In the genomic region with DNA sequence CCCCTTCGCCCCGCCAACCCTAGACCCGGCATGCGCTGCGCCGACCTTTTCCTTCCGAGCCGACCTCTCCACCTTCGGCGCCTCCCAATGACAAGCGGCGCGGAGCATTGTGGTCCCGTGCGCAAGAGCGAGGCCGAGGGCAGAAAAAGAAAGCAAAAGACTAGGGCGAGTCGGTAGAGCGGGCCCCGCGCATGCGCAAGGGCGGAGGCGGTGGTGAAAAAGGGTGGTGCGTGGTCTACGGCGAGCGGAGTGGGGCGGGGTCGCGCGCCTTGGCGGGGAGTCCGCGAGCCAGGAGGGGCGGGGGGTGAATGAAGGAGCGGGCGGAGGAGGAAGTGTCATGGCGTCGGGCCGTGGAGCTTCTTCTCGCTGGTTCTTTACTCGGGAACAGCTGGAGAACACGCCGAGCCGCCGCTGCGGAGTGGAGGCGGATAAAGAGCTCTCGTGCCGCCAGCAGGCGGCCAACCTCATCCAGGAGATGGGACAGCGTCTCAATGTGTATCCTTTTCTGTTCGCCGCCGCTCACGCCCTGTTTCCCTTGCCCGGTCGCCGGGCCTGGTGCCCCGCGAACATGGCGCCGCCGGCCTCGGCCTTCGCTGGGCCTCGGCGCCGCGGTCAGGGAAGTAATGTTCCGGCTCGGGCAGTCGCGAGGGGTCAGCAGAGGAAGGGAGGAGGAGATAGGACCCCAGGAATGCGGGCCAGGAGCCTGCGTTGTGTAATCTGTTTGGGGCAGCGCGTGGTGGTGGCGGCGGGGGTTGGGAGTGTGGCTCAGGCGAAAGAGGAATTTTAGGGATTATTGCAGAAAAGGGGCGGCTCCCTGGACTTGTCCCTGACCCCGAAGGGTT, we compare ENCODE assay signal across 1 cellular context.
TF ChIP-seq lines count a peak whose summit lies in the region.

A gene (plus strand): TSS at position 305 of the 842 bp plus-strand sequence. CDS start 33 bp downstream, at position 338.

TF ChIP-seq in K562, 482 proteins besides CTCF, POLR2A, EP300 and RAD21 (continued from another document and continues in another):
- TF ChIP-seq, protein P1, sequence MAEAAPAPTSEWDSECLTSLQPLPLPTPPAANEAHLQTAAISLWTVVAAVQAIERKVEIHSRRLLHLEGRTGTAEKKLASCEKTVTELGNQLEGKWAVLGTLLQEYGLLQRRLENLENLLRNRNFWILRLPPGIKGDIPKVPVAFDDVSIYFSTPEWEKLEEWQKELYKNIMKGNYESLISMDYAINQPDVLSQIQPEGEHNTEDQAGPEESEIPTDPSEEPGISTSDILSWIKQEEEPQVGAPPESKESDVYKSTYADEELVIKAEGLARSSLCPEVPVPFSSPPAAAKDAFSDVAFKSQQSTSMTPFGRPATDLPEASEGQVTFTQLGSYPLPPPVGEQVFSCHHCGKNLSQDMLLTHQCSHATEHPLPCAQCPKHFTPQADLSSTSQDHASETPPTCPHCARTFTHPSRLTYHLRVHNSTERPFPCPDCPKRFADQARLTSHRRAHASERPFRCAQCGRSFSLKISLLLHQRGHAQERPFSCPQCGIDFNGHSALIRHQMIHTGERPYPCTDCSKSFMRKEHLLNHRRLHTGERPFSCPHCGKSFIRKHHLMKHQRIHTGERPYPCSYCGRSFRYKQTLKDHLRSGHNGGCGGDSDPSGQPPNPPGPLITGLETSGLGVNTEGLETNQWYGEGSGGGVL (CRISPR knock-in tag; IDR thresholded peaks at IDR 0.05) = no peak
- no peak for TF ChIP-seq MCM5 (IDR thresholded peaks at IDR 0.05; ENCODE audit: low read depth)
- TF ChIP-seq ZNF778 (CRISPR knock-in tag; IDR thresholded peaks at IDR 0.05) = no peak
- TF ChIP-seq ZNF77 (CRISPR knock-in tag; IDR thresholded peaks at IDR 0.05) = no peak
- TF ChIP-seq, protein P2, sequence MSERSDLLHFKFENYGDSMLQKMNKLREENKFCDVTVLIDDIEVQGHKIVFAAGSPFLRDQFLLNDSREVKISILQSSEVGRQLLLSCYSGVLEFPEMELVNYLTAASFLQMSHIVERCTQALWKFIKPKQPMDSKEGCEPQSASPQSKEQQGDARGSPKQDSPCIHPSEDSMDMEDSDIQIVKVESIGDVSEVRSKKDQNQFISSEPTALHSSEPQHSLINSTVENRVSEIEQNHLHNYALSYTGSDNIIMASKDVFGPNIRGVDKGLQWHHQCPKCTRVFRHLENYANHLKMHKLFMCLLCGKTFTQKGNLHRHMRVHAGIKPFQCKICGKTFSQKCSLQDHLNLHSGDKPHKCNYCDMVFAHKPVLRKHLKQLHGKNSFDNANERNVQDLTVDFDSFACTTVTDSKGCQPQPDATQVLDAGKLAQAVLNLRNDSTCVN (CRISPR knock-in tag; IDR thresholded peaks at IDR 0.05) = no peak
- no peak for TF ChIP-seq ZNF561 (CRISPR knock-in tag; conservative IDR thresholded peaks at IDR 0.05)
- TF ChIP-seq PTRF (tag; IDR thresholded peaks at IDR 0.05) = no peak
- 0 out of 2 replicates have a peak, but pooled peaks have one; percentile 10 for TF ChIP-seq RUNX1 (IDR thresholded peaks at IDR 0.05; ENCODE audit: low read depth)
- TF ChIP-seq, protein P3, sequence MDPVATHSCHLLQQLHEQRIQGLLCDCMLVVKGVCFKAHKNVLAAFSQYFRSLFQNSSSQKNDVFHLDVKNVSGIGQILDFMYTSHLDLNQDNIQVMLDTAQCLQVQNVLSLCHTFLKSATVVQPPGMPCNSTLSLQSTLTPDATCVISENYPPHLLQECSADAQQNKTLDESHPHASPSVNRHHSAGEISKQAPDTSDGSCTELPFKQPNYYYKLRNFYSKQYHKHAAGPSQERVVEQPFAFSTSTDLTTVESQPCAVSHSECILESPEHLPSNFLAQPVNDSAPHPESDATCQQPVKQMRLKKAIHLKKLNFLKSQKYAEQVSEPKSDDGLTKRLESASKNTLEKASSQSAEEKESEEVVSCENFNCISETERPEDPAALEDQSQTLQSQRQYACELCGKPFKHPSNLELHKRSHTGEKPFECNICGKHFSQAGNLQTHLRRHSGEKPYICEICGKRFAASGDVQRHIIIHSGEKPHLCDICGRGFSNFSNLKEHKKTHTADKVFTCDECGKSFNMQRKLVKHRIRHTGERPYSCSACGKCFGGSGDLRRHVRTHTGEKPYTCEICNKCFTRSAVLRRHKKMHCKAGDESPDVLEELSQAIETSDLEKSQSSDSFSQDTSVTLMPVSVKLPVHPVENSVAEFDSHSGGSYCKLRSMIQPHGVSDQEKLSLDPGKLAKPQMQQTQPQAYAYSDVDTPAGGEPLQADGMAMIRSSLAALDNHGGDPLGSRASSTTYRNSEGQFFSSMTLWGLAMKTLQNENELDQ (CRISPR knock-in tag; IDR thresholded peaks at IDR 0.05; ENCODE audit: borderline replicate concordance) = no peak
- no peak for TF ChIP-seq HMG20B (CRISPR knock-in tag; IDR thresholded peaks at IDR 0.05)
- TF ChIP-seq, protein P4, sequence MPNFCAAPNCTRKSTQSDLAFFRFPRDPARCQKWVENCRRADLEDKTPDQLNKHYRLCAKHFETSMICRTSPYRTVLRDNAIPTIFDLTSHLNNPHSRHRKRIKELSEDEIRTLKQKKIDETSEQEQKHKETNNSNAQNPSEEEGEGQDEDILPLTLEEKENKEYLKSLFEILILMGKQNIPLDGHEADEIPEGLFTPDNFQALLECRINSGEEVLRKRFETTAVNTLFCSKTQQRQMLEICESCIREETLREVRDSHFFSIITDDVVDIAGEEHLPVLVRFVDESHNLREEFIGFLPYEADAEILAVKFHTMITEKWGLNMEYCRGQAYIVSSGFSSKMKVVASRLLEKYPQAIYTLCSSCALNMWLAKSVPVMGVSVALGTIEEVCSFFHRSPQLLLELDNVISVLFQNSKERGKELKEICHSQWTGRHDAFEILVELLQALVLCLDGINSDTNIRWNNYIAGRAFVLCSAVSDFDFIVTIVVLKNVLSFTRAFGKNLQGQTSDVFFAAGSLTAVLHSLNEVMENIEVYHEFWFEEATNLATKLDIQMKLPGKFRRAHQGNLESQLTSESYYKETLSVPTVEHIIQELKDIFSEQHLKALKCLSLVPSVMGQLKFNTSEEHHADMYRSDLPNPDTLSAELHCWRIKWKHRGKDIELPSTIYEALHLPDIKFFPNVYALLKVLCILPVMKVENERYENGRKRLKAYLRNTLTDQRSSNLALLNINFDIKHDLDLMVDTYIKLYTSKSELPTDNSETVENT (CRISPR knock-in tag; IDR thresholded peaks at IDR 0.05) = peak; percentile 90
- TF ChIP-seq ZNF133 (CRISPR knock-in tag; IDR thresholded peaks at IDR 0.05) = no peak
- no peak; the same call in 1 of the 2 replicates for TF ChIP-seq ELF2 (CRISPR knock-in tag; IDR thresholded peaks at IDR 0.05)
- peak; percentile 79 to 94 (median 91) for TF ChIP-seq YY1 (IDR thresholded peaks at IDR 0.05; ENCODE audit: borderline replicate concordance in 1 of 3, control insufficient read depth in 1 of 3, extremely low read depth in 1 of 3, insufficient read depth in 3 of 3, insufficient read length in 1 of 3, insufficient replicate concordance in 2 of 3, low read depth in 1 of 3, low read length in 2 of 3)
- TF ChIP-seq NFIC (IDR thresholded peaks at IDR 0.05) = peak; percentile 53
- peak; percentile 96 for TF ChIP-seq CHD1 (IDR thresholded peaks at IDR 0.05; ENCODE audit: low read length)
- no peak for TF ChIP-seq ZNF436 (CRISPR knock-in tag; IDR thresholded peaks at IDR 0.05)
- TF ChIP-seq ZNF589 (CRISPR knock-in tag; IDR thresholded peaks at IDR 0.05; ENCODE audit: low read depth) = no peak
- peak; percentile 80 for TF ChIP-seq POLR2G (IDR thresholded peaks at IDR 0.05; ENCODE audit: low read depth, low read length)
- peak; percentile 96 for TF ChIP-seq KLF13 (tag; IDR thresholded peaks at IDR 0.05; ENCODE audit: borderline replicate concordance, low read depth)
- TF ChIP-seq, protein P5, sequence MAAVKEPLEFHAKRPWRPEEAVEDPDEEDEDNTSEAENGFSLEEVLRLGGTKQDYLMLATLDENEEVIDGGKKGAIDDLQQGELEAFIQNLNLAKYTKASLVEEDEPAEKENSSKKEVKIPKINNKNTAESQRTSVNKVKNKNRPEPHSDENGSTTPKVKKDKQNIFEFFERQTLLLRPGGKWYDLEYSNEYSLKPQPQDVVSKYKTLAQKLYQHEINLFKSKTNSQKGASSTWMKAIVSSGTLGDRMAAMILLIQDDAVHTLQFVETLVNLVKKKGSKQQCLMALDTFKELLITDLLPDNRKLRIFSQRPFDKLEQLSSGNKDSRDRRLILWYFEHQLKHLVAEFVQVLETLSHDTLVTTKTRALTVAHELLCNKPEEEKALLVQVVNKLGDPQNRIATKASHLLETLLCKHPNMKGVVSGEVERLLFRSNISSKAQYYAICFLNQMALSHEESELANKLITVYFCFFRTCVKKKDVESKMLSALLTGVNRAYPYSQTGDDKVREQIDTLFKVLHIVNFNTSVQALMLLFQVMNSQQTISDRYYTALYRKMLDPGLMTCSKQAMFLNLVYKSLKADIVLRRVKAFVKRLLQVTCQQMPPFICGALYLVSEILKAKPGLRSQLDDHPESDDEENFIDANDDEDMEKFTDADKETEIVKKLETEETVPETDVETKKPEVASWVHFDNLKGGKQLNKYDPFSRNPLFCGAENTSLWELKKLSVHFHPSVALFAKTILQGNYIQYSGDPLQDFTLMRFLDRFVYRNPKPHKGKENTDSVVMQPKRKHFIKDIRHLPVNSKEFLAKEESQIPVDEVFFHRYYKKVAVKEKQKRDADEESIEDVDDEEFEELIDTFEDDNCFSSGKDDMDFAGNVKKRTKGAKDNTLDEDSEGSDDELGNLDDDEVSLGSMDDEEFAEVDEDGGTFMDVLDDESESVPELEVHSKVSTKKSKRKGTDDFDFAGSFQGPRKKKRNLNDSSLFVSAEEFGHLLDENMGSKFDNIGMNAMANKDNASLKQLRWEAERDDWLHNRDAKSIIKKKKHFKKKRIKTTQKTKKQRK (IDR thresholded peaks at IDR 0.05; ENCODE audit: borderline replicate concordance, low read depth, low read length) = no peak
- peak; percentile 97 for TF ChIP-seq MTA1 (IDR thresholded peaks at IDR 0.05; ENCODE audit: borderline replicate concordance)
- TF ChIP-seq SMAD1 (IDR thresholded peaks at IDR 0.05; ENCODE audit: low read depth, low read length, partially characterized antibody) = no peak
- TF ChIP-seq CEBPB (tag; IDR thresholded peaks at IDR 0.05) = peak; percentile 88
- peak; percentile 70 for TF ChIP-seq FOXJ2 (tag; IDR thresholded peaks at IDR 0.05)
- TF ChIP-seq, protein P6, sequence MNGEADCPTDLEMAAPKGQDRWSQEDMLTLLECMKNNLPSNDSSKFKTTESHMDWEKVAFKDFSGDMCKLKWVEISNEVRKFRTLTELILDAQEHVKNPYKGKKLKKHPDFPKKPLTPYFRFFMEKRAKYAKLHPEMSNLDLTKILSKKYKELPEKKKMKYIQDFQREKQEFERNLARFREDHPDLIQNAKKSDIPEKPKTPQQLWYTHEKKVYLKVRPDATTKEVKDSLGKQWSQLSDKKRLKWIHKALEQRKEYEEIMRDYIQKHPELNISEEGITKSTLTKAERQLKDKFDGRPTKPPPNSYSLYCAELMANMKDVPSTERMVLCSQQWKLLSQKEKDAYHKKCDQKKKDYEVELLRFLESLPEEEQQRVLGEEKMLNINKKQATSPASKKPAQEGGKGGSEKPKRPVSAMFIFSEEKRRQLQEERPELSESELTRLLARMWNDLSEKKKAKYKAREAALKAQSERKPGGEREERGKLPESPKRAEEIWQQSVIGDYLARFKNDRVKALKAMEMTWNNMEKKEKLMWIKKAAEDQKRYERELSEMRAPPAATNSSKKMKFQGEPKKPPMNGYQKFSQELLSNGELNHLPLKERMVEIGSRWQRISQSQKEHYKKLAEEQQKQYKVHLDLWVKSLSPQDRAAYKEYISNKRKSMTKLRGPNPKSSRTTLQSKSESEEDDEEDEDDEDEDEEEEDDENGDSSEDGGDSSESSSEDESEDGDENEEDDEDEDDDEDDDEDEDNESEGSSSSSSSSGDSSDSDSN (IDR thresholded peaks at IDR 0.05; ENCODE audit: borderline replicate concordance in 1 of 2, low read depth in 2 of 2, low read length in 2 of 2) = peak; percentile 42 to 74; a peak in 1 of 4 replicates
- TF ChIP-seq PHF8 (IDR thresholded peaks at IDR 0.05; ENCODE audit: borderline replicate concordance, low read length) = peak; percentile 87
- peak; percentile 80 for TF ChIP-seq TAF1 (IDR thresholded peaks at IDR 0.05; ENCODE audit: control insufficient read depth, extremely low read depth, insufficient read depth, low read length, severe bottlenecking)
- TF ChIP-seq, protein P7, sequence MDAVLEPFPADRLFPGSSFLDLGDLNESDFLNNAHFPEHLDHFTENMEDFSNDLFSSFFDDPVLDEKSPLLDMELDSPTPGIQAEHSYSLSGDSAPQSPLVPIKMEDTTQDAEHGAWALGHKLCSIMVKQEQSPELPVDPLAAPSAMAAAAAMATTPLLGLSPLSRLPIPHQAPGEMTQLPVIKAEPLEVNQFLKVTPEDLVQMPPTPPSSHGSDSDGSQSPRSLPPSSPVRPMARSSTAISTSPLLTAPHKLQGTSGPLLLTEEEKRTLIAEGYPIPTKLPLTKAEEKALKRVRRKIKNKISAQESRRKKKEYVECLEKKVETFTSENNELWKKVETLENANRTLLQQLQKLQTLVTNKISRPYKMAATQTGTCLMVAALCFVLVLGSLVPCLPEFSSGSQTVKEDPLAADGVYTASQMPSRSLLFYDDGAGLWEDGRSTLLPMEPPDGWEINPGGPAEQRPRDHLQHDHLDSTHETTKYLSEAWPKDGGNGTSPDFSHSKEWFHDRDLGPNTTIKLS (IDR thresholded peaks at IDR 0.05; ENCODE audit: borderline replicate concordance, low read depth) = peak; percentile 32; the same call in 1 of the 2 replicates
- no peak for TF ChIP-seq PRMT5 (CRISPR knock-in tag; IDR thresholded peaks at IDR 0.05)
- TF ChIP-seq THRAP3 (IDR thresholded peaks at IDR 0.05; ENCODE audit: borderline replicate concordance) = no peak
- TF ChIP-seq, protein P8, sequence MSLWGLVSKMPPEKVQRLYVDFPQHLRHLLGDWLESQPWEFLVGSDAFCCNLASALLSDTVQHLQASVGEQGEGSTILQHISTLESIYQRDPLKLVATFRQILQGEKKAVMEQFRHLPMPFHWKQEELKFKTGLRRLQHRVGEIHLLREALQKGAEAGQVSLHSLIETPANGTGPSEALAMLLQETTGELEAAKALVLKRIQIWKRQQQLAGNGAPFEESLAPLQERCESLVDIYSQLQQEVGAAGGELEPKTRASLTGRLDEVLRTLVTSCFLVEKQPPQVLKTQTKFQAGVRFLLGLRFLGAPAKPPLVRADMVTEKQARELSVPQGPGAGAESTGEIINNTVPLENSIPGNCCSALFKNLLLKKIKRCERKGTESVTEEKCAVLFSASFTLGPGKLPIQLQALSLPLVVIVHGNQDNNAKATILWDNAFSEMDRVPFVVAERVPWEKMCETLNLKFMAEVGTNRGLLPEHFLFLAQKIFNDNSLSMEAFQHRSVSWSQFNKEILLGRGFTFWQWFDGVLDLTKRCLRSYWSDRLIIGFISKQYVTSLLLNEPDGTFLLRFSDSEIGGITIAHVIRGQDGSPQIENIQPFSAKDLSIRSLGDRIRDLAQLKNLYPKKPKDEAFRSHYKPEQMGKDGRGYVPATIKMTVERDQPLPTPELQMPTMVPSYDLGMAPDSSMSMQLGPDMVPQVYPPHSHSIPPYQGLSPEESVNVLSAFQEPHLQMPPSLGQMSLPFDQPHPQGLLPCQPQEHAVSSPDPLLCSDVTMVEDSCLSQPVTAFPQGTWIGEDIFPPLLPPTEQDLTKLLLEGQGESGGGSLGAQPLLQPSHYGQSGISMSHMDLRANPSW (CRISPR knock-in tag; IDR thresholded peaks at IDR 0.05) = no peak
- TF ChIP-seq, protein P9, sequence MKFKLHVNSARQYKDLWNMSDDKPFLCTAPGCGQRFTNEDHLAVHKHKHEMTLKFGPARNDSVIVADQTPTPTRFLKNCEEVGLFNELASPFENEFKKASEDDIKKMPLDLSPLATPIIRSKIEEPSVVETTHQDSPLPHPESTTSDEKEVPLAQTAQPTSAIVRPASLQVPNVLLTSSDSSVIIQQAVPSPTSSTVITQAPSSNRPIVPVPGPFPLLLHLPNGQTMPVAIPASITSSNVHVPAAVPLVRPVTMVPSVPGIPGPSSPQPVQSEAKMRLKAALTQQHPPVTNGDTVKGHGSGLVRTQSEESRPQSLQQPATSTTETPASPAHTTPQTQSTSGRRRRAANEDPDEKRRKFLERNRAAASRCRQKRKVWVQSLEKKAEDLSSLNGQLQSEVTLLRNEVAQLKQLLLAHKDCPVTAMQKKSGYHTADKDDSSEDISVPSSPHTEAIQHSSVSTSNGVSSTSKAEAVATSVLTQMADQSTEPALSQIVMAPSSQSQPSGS (CRISPR knock-in tag; IDR thresholded peaks at IDR 0.05) = no peak
- no peak; the same call in 1 of the 2 replicates for TF ChIP-seq STAT5A (IDR thresholded peaks at IDR 0.05; ENCODE audit: borderline replicate concordance, low read length)
